In genomic region chr9:36560813-36561212, GRCh38 we compare ENCODE assay signal across 18 cellular contexts. TPM values are rescaled to one million over a fixed set of nuclear protein-coding genes. Genes with fewer than 3 reads are reported as not detected.
A peak's percentile ranks its signal among the peaks of the same experiment; 100 is the strongest.
DNase-seq lines count a peak whose midpoint lies in the region; ATAC-seq and TF ChIP-seq lines count a peak whose summit lies in the region.
"Had no signal": no experiment of that assay in that cellular context is flagged by ENCODE, and none has a peak within 500 bp of the region (broad histone marks: within the 10 kb centered on the region; RNA-seq: fewer than 3 reads in every experiment).

No MANE protein-coding gene starts in this region.

- no peaks in the 10 kb centered on the region for H3K36me3 ChIP-seq in IMR-90 (ENCODE audit: control insufficient read depth, insufficient read depth, low read length)
- no peaks in the 10 kb centered on the region for H3K36me3 ChIP-seq in mammary epithelial cell (ENCODE audit: insufficient read depth, low read length)
- H3K36me3 ChIP-seq in mesenchymal stem cell (ENCODE audit: control insufficient read depth in 1 of 2, insufficient read depth in 2 of 2, low read depth in 1 of 2, low read length in 2 of 2) = no peaks in the 10 kb centered on the region
- H3K36me3 ChIP-seq: esophagus muscularis mucosa, right atrium auricular region had no signal

- no TSS peak for BruUV-seq in IMR-90 (replicated peaks; lab: Mats Ljungman, UMichigan)
- BruUV-seq in mammary epithelial cell (replicated peaks; lab: Mats Ljungman, UMichigan) = no TSS peak

- H3K27me3 ChIP-seq in IMR-90 (ENCODE audit: control insufficient read depth, insufficient read depth, low read length) (no peaks in the 10 kb centered on the region), mammary epithelial cell (ENCODE audit: insufficient read depth, low read length) (no peaks in the 10 kb centered on the region), mesenchymal stem cell (ENCODE audit: control insufficient read depth in 1 of 2, insufficient read depth in 1 of 2, low read length in 2 of 2) (no peaks in the 10 kb centered on the region)
- H3K27me3 ChIP-seq: esophagus muscularis mucosa, right atrium auricular region had no signal

- CTCF ChIA-PET in IMR-90 (lab: Yijun Ruan, JAX) = interaction anchor here (0.6 to 2.0 kb wide), 3 partner anchors 154 to 217 kb away, joined by 3 to 8 read pairs (median 3); no protein-coding TSS in a partner anchor
- CTCF ChIA-PET in mammary epithelial cell (lab: Charles Lee; ENCODE audit: low non-redundant PET) = no interaction called here

- POLR2A ChIA-PET in IMR-90 (lab: Charles Lee; ENCODE audit: unreplicated experiment) = no interaction called here

- H3K9me1 ChIP-seq in IMR-90 (ENCODE audit: insufficient read depth, low read length) = 0 out of 2 replicates have a peak, but pooled peaks cover 10% of the 10 kb centered on the region

- no peak overlapping the region for H3K27ac ChIP-seq in IMR-90 (ENCODE audit: insufficient read depth, low read length)
- no peak overlapping the region for H3K27ac ChIP-seq in mammary epithelial cell (ENCODE audit: insufficient read depth, low read depth, low read length)
- no peak overlapping the region for H3K27ac ChIP-seq in mesenchymal stem cell (ENCODE audit: low read length, poor library complexity, severe bottlenecking)
- H3K27ac ChIP-seq: esophagus muscularis mucosa, right atrium auricular region, RWPE1 had no signal

- H4K20me1 ChIP-seq in IMR-90 (ENCODE audit: insufficient read depth, low read length) (no peaks in the 10 kb centered on the region), mammary epithelial cell (ENCODE audit: insufficient read depth, low read length) (no peaks in the 10 kb centered on the region)

- H3K36me3 Mint-ChIP-seq in T-helper 2 cell treated with Interferon-gamma antibody and Interleukin-4, amounts not matched to agents 5 μg/mL and 100 μg/mL, for 36 hours (ENCODE audit: low read depth) = no peaks in the 10 kb centered on the region
- H3K36me3 Mint-ChIP-seq: IgD-negative memory B cell had no signal

- H2AFZ ChIP-seq in IMR-90 (replicated peaks; ENCODE audit: low read length, poor library complexity) (no peak overlapping the region), mammary epithelial cell (ENCODE audit: low read depth, low read length) (peak overlapping the region; percentile 56), mesenchymal stem cell (ENCODE audit: low read depth, low read length) (no peak overlapping the region)

- TF ChIP-seq CTCF in IMR-90 (conservative IDR thresholded peaks at IDR 0.05; ENCODE audit: low read depth, low read length) = no peak
- TF ChIP-seq CTCF in mammary epithelial cell (conservative IDR thresholded peaks at IDR 0.05 in 1 of 2, IDR thresholded peaks at IDR 0.05 in 1 of 2; ENCODE audit: extremely low read depth in 1 of 2, insufficient read depth in 1 of 2, low read depth in 1 of 2, low read length in 2 of 2) = no peak

- H3K14ac ChIP-seq in IMR-90 (replicated peaks; ENCODE audit: low read depth, low read length) (peak overlapping the region; percentile 57; the same call in 1 of the 2 replicates), mesenchymal stem cell (ENCODE audit: low read length in 2 of 2) (no peak overlapping the region)

- H3K9me3 Mint-ChIP-seq in T-helper 2 cell treated with Interferon-gamma antibody and Interleukin-4, amounts not matched to agents 5 μg/mL and 100 μg/mL, for 36 hours = no peaks in the 10 kb centered on the region
- H3K9me3 Mint-ChIP-seq: IgD-negative memory B cell had no signal

- H2BK20ac ChIP-seq in IMR-90 (ENCODE audit: low read depth, low read length) = peak overlapping the region; percentile 91

- peak overlapping the region; percentile 84 for H2BK120ac ChIP-seq in IMR-90 (ENCODE audit: low read depth, low read length)
- no peak overlapping the region for H2BK120ac ChIP-seq in mesenchymal stem cell (ENCODE audit: low read depth, low read length)

- peak overlapping the region; percentile 50; the same call in 1 of the 2 replicates for H4K91ac ChIP-seq in IMR-90 (ENCODE audit: insufficient read depth, low read depth, low read length)
- H4K91ac ChIP-seq in mesenchymal stem cell (ENCODE audit: low read length) = no peak overlapping the region

- H3K4me1 ChIP-seq in IMR-90 (ENCODE audit: control insufficient read depth, insufficient read depth, low read length) = peaks cover 5% of the 10 kb centered on the region; the same call in 1 of the 2 replicates
- peaks cover 10% of the 10 kb centered on the region for H3K4me1 ChIP-seq in mammary epithelial cell (ENCODE audit: insufficient read depth, low read length)
- no peaks in the 10 kb centered on the region for H3K4me1 ChIP-seq in mesenchymal stem cell (ENCODE audit: control insufficient read depth, insufficient read depth, low read depth, low read length)
- H3K4me1 ChIP-seq: right atrium auricular region had no signal

- no peaks in the 10 kb centered on the region for H3K27me3 Mint-ChIP-seq in T-helper 2 cell treated with Interferon-gamma antibody and Interleukin-4, amounts not matched to agents 5 μg/mL and 100 μg/mL, for 36 hours (ENCODE audit: low read depth)
- H3K27me3 Mint-ChIP-seq: IgD-negative memory B cell, T-helper 17 cell had no signal

- no peak overlapping the region for H3K4me3 Mint-ChIP-seq in T-helper 2 cell treated with Interferon-gamma antibody and Interleukin-4, amounts not matched to agents 5 μg/mL and 100 μg/mL, for 36 hours
- H3K4me3 Mint-ChIP-seq: IgD-negative memory B cell, T-helper 17 cell had no signal

- H2BK5ac ChIP-seq in IMR-90 (ENCODE audit: low read depth, low read length, poor library complexity, severe bottlenecking) (peak overlapping the region; percentile 73), mesenchymal stem cell (ENCODE audit: low read depth, low read length, poor library complexity, severe bottlenecking) (no peak overlapping the region)

- peak overlapping the region; percentile 39; the same call in 1 of the 2 replicates for H3K56ac ChIP-seq in IMR-90 (ENCODE audit: extremely low read depth, insufficient read depth, low read length)

- H3K4me1 Mint-ChIP-seq in T-helper 2 cell treated with Interferon-gamma antibody and Interleukin-4, amounts not matched to agents 5 μg/mL and 100 μg/mL, for 36 hours (ENCODE audit: low read depth) = peaks cover 1% of the 10 kb centered on the region

- H3K18ac ChIP-seq in IMR-90 (ENCODE audit: low read depth, low read length) (peak overlapping the region; percentile 96), mesenchymal stem cell (ENCODE audit: low read depth in 1 of 2, low read length in 2 of 2) (no peak overlapping the region)

- peak overlapping the region; percentile 37 to 92; a peak in 3 of 4 replicates for H4K8ac ChIP-seq in IMR-90 (ENCODE audit: low read depth in 2 of 2, low read length in 2 of 2)
- H4K8ac ChIP-seq in mesenchymal stem cell (ENCODE audit: low read length) = no peak overlapping the region

- H2BK15ac ChIP-seq in IMR-90 (ENCODE audit: low read depth, low read length) = peak overlapping the region; percentile 34; the same call in 1 of the 3 replicates
- H2BK15ac ChIP-seq in mesenchymal stem cell (ENCODE audit: low read depth, poor library complexity, severe bottlenecking) = no peak overlapping the region

- H3K79me2 ChIP-seq in mammary epithelial cell (ENCODE audit: insufficient read depth, low read length) = no peaks in the 10 kb centered on the region

- H3K9me3 ChIP-seq in IMR-90 (ENCODE audit: control insufficient read depth, insufficient read depth, low read length) (no peaks in the 10 kb centered on the region), mammary epithelial cell (replicated peaks; ENCODE audit: insufficient read depth, low read length) (no peaks in the 10 kb centered on the region), mesenchymal stem cell (ENCODE audit: control insufficient read depth, low read length) (no peaks in the 10 kb centered on the region)
- H3K9me3 ChIP-seq: esophagus muscularis mucosa, mucosa of descending colon, right atrium auricular region had no signal

- in situ Hi-C loops in IMR-90 (cut with MboI; ENCODE audit: low sequenced_read_pairs) (no loop called here), mammary epithelial cell (cut with MboI; ENCODE audit: low sequenced_read_pairs in 2 of 2) (loop anchor here in 1 of 2 donors (10.0 kb wide), 1 partner anchor 156 kb away; the partner anchor contains the start of gene RNF38)

- no peak overlapping the region for H2AK9ac ChIP-seq in IMR-90 (replicated peaks; ENCODE audit: low read depth, low read length, poor library complexity)

- H3K23ac ChIP-seq in IMR-90 (ENCODE audit: low read depth, low read length) (peak overlapping the region; percentile 86; the same call in 1 of the 2 replicates), mesenchymal stem cell (ENCODE audit: low read length in 2 of 2) (no peak overlapping the region)

- TF ChIP-seq POLR2A in IMR-90 (IDR thresholded peaks at IDR 0.05; ENCODE audit: low read depth, low read length) = no peak

- H3K4me3 ChIP-seq in IMR-90 (ENCODE audit: insufficient read depth, low read depth, low read length) (no peak overlapping the region), mammary epithelial cell (replicated peaks in 1 of 3; ENCODE audit: insufficient read depth in 1 of 3, low read depth in 2 of 3, low read length in 3 of 3) (no peak overlapping the region), mesenchymal stem cell (ENCODE audit: insufficient read depth in 1 of 2, low read depth in 1 of 2, low read length in 2 of 2) (no peak overlapping the region)
- H3K4me3 ChIP-seq: esophagus muscularis mucosa, mucosa of descending colon, right atrium auricular region had no signal

- no peak for TF ChIP-seq RAD21 in IMR-90 (IDR thresholded peaks at IDR 0.05; ENCODE audit: low read length)

- H3K4ac ChIP-seq in IMR-90 (ENCODE audit: low read depth, low read length) (peak overlapping the region; percentile 33; the same call in 1 of the 2 replicates), mesenchymal stem cell (ENCODE audit: low read depth in 1 of 2, low read length in 2 of 2) (no peak overlapping the region)

- H3K27ac Mint-ChIP-seq in T-helper 2 cell treated with Interferon-gamma antibody and Interleukin-4, amounts not matched to agents 5 μg/mL and 100 μg/mL, for 36 hours = no peak overlapping the region
- H3K27ac Mint-ChIP-seq: IgD-negative memory B cell had no signal

- H2AK5ac ChIP-seq in IMR-90 (ENCODE audit: low read depth, low read length) (no peak overlapping the region), mesenchymal stem cell (ENCODE audit: low read length, severe bottlenecking) (no peak overlapping the region)

- H4K5ac ChIP-seq in IMR-90 (ENCODE audit: low read depth, low read length) = peak overlapping the region; percentile 72; the same call in 1 of the 2 replicates

- peak; percentile 30 for ATAC-seq in IMR-90 (ENCODE audit: low read depth)
- ATAC-seq in GM21717 (IDR thresholded peaks at IDR 0.05; ENCODE audit: unreplicated experiment) = no peak
- ATAC-seq: mucosa of descending colon, T-helper 17 cell had no signal

- no CpG with 5 or more reads among the region's 4 CpGs for WGBS in IMR-90 (ENCODE audit: extremely low coverage in 2 of 2, insufficient read length in 1 of 2), 2 experiments
- WGBS in mammary epithelial cell (ENCODE audit: low coverage, missing lambda C conversion rate) = 21% methylated on average over 2 of the region's 4 CpGs
- 44% methylated on average over 2 of the region's 4 CpGs for WGBS in mesenchymal stem cell

- H3K79me1 ChIP-seq in IMR-90 (ENCODE audit: low read depth in 1 of 2, low read length in 2 of 2) = no peaks in the 10 kb centered on the region
- H3K79me1 ChIP-seq in mesenchymal stem cell (replicated peaks; ENCODE audit: low read length, poor library complexity, severe bottlenecking) = no peaks in the 10 kb centered on the region

- H2BK12ac ChIP-seq in mesenchymal stem cell (ENCODE audit: low read length in 2 of 2) = no peak overlapping the region

- dilution Hi-C loops in IMR-90 (cut with HindIII; ENCODE audit: low sequenced_read_pairs, unreplicated experiment) = no loop called here
- dilution Hi-C loops in mammary epithelial cell (cut with HindIII; ENCODE audit: low sequenced_read_pairs) = no loop called here

- H3K4me2 ChIP-seq in IMR-90 (ENCODE audit: low read depth, low read length) = peak overlapping the region; percentile 77; the same call in 1 of the 2 replicates
- H3K4me2 ChIP-seq in mammary epithelial cell (ENCODE audit: insufficient read depth, low read depth, low read length) = peak overlapping the region; percentile 16
- H3K4me2 ChIP-seq in mesenchymal stem cell (ENCODE audit: low read length, poor library complexity, severe bottlenecking) = no peak overlapping the region

- H3K9ac ChIP-seq in IMR-90 (ENCODE audit: low read depth, low read length) (peak overlapping the region; percentile 50; the same call in 1 of the 2 replicates), mammary epithelial cell (ENCODE audit: insufficient read depth, low read length) (no peak overlapping the region), mesenchymal stem cell (ENCODE audit: low read length) (no peak overlapping the region)

- DNase-seq in EL = peak; percentile 64
- peak; percentile 40 for DNase-seq in IMR-90
- no peak for DNase-seq in mammary epithelial cell
- DNase-seq in mesenchymal stem cell = peak; percentile 20
- DNase-seq in T-helper 2 cell treated with Interferon-gamma antibody and Interleukin-4, amounts not matched to agents 5 μg/mL and 100 μg/mL, for 36 hours (ENCODE audit: low spot score) = no peak
- no peak for DNase-seq in mesenteric fat pad (ENCODE audit: low spot score)
- no peak for DNase-seq in stimulated activated CD4-positive, alpha-beta T cell treated with anti-CD3 and anti-CD28 coated beads, Interleukin-12 subunit alpha, Interleukin-12 subunit beta, amount 100 ng/mL, for 4 hours
- DNase-seq: activated CD4-positive, CD25-positive, alpha-beta regulatory T cell treated with anti-CD3 and anti-CD28 coated beads, Interleukin-2, amount 50 U/mL, for 72 hours; activated gamma-delta T cell; COR-L47; mucosa of descending colon; NCI-H1105 treated with DMSO at 0.1 percent for 48 hours; T-helper 17 cell had no signal

- intact Hi-C loops in IMR-90 (cut with micrococcal nuclease) (no loop called here), mammary epithelial cell (cut with micrococcal nuclease) (no loop called here)

RNA-seq across cellular contexts. Expression of gene MELK, which starts 11.9 kb away (rescaled TPM):
- total RNA-seq in IMR-90 (2012; rRNA removed) (27.4 and 39.4 TPM in 2 replicates), mammary epithelial cell (10 to 100 TPM; 10.8 to 40.8 TPM), mesenteric fat pad (0.77 TPM)
- polyA plus RNA-seq in IMR-90 (2012; rRNA removed) (17.8 and 20.8 TPM in 2 replicates), mammary epithelial cell (37.2 TPM)
- 2.2 and 4.1 TPM in 2 replicates for polyA plus RNA-seq in IMR-90 (2012; cell fraction: cytosol; rRNA removed)
- 1.8 and 10.1 TPM in 2 replicates for polyA plus RNA-seq in IMR-90 (2012; cell fraction: nucleus; rRNA removed; ENCODE audit: low replicate concordance)
- 28.6 TPM for polyA minus RNA-seq in mammary epithelial cell
- 10.9 TPM for polyA plus RNA-seq in mesenchymal stem cell (2013, experiment 1 of 2)
- 11.1 TPM for polyA plus RNA-seq in mesenchymal stem cell (2013, experiment 2 of 2)
- polyA plus RNA-seq: IgD-negative memory B cell had no signal

Comparison
In these comparisons a context has a peak if more than half of its experiments do, and no peak if none do; other contexts are left out.
1. DNase-seq: peak in EL (single experiment), IMR-90 (single experiment) and mesenchymal stem cell (single experiment); none in mammary epithelial cell (single experiment), T-helper 2 cell treated with Interferon-gamma antibody and Interleukin-4, amounts not matched to agents 5 μg/mL and 100 μg/mL, for 36 hours (single experiment), mesenteric fat pad (single experiment) and stimulated activated CD4-positive, alpha-beta T cell treated with anti-CD3 and anti-CD28 coated beads, Interleukin-12 subunit alpha, Interleukin-12 subunit beta, amount 100 ng/mL, for 4 hours (single experiment).